ENCODE assay signal across 1 cellular context in the genomic region with DNA sequence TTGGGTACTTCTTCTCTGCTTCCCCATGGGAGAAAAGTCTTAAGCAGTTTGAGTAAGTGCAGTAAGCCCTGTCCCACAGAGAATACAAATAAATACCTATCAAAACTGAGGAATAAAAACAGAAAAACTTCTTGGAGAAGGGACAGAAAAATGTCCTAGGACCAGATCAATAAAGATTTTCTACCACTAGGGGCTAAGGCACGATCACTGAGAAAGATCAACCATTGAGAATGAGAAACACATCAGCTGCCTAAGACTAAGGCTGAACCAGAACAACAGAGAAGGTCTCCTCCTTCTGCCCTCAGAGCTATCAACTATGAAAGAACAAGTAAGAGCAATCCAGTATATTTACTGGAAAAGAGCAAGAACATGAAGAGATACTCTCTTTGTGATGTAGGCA.
TF ChIP-seq lines count a peak whose summit lies in the region.

No MANE protein-coding gene starts in this region.

TF ChIP-seq in GM23338, 12 proteins besides CTCF, POLR2A, EP300 and RAD21 (continued from another document):
- TF ChIP-seq, protein P1, sequence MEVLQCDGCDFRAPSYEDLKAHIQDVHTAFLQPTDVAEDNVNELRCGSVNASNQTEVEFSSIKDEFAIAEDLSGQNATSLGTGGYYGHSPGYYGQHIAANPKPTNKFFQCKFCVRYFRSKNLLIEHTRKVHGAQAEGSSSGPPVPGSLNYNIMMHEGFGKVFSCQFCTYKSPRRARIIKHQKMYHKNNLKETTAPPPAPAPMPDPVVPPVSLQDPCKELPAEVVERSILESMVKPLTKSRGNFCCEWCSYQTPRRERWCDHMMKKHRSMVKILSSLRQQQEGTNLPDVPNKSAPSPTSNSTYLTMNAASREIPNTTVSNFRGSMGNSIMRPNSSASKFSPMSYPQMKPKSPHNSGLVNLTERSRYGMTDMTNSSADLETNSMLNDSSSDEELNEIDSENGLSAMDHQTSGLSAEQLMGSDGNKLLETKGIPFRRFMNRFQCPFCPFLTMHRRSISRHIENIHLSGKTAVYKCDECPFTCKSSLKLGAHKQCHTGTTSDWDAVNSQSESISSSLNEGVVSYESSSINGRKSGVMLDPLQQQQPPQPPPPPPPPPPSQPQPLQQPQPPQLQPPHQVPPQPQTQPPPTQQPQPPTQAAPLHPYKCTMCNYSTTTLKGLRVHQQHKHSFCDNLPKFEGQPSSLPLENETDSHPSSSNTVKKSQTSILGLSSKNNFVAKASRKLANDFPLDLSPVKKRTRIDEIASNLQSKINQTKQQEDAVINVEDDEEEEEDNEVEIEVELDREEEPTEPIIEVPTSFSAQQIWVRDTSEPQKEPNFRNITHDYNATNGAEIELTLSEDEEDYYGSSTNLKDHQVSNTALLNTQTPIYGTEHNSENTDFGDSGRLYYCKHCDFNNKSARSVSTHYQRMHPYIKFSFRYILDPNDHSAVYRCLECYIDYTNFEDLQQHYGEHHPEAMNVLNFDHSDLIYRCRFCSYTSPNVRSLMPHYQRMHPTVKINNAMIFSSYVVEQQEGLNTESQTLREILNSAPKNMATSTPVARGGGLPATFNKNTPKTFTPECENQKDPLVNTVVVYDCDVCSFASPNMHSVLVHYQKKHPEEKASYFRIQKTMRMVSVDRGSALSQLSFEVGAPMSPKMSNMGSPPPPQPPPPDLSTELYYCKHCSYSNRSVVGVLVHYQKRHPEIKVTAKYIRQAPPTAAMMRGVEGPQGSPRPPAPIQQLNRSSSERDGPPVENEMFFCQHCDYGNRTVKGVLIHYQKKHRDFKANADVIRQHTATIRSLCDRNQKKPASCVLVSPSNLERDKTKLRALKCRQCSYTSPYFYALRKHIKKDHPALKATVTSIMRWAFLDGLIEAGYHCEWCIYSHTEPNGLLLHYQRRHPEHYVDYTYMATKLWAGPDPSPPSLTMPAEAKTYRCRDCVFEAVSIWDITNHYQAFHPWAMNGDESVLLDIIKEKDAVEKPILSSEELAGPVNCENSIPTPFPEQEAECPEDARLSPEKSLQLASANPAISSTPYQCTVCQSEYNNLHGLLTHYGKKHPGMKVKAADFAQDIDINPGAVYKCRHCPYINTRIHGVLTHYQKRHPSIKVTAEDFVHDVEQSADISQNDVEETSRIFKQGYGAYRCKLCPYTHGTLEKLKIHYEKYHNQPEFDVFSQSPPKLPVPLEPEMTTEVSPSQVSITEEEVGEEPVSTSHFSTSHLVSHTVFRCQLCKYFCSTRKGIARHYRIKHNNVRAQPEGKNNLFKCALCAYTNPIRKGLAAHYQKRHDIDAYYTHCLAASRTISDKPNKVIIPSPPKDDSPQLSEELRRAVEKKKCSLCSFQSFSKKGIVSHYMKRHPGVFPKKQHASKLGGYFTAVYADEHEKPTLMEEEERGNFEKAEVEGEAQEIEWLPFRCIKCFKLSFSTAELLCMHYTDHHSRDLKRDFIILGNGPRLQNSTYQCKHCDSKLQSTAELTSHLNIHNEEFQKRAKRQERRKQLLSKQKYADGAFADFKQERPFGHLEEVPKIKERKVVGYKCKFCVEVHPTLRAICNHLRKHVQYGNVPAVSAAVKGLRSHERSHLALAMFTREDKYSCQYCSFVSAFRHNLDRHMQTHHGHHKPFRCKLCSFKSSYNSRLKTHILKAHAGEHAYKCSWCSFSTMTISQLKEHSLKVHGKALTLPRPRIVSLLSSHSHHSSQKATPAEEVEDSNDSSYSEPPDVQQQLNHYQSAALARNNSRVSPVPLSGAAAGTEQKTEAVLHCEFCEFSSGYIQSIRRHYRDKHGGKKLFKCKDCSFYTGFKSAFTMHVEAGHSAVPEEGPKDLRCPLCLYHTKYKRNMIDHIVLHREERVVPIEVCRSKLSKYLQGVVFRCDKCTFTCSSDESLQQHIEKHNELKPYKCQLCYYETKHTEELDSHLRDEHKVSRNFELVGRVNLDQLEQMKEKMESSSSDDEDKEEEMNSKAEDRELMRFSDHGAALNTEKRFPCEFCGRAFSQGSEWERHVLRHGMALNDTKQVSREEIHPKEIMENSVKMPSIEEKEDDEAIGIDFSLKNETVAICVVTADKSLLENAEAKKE (CRISPR knock-in tag; IDR thresholded peaks at IDR 0.05), result no peak
- TF ChIP-seq, protein P2, sequence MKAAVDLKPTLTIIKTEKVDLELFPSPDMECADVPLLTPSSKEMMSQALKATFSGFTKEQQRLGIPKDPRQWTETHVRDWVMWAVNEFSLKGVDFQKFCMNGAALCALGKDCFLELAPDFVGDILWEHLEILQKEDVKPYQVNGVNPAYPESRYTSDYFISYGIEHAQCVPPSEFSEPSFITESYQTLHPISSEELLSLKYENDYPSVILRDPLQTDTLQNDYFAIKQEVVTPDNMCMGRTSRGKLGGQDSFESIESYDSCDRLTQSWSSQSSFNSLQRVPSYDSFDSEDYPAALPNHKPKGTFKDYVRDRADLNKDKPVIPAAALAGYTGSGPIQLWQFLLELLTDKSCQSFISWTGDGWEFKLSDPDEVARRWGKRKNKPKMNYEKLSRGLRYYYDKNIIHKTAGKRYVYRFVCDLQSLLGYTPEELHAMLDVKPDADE (IDR thresholded peaks at IDR 0.05), result no peak
- no peak for TF ChIP-seq STAT1 (IDR thresholded peaks at IDR 0.05; ENCODE audit: unreplicated experiment)
- TF ChIP-seq CREB1 (CRISPR knock-in tag; IDR thresholded peaks at IDR 0.05; ENCODE audit: low read depth), result no peak
- TF ChIP-seq POLR2AphosphoS5 (IDR thresholded peaks at IDR 0.05; ENCODE audit: low read depth), result no peak
